ENCODE assay signal across 8 cellular contexts in genomic region chr9:131502781-131503625, GRCh38. TPM values are rescaled to one million over a fixed set of nuclear protein-coding genes. Genes with fewer than 3 reads are reported as not detected.
DNase-seq lines count a peak whose midpoint lies in the region; ATAC-seq and TF ChIP-seq lines count a peak whose summit lies in the region.

Gene POMT1, plus strand, starts transcription at chr9:131502918. Its CDS starts 1,301 bp downstream, at chr9:131504219.

- DNase-seq in A673 (ENCODE audit: low spot score) = peak; percentile 93
- peak; percentile 77 for DNase-seq in NCI-H226
- DNase-seq in activated CD4-positive, alpha-beta T cell treated with anti-CD3 and anti-CD28 coated beads for 24 hours (ENCODE audit: low read depth in 2 of 2) = peak; percentile 78 to 79
- DNase-seq in cerebellum (ENCODE audit: low spot score) = peak; percentile 92
- peak; percentile 21 for DNase-seq in kidney epithelial cell (ENCODE audit: low read depth)
- DNase-seq in stimulated activated CD4-positive, alpha-beta T cell treated with anti-CD3 and anti-CD28 coated beads, Interleukin-15, amount 100 ng/mL, for 24 hours = peak; percentile 92

- H3K27me3 ChIP-seq in A673 (replicated peaks; ENCODE audit: insufficient read depth, low read depth, low read length, poor library complexity) = no peaks in the 10 kb centered on the region
- no peaks in the 10 kb centered on the region for H3K27me3 ChIP-seq in kidney epithelial cell (ENCODE audit: control insufficient read depth, insufficient read depth, low read length)

- CTCF ChIA-PET in A673 (lab: Charles Lee) = no interaction called here

- intact Hi-C loops in A673 (cut with micrococcal nuclease; ENCODE audit: unreplicated experiment) = loop anchor here (10.0 kb wide), 1 partner anchor 242 kb away; the partner anchor contains the start of gene RAPGEF1

- H3K27ac ChIP-seq in A673 (ENCODE audit: low read depth, low read length, poor library complexity, severe bottlenecking) = peak within 1 kb of the TSS; percentile 86

- peak within 1 kb of the TSS; percentile 96 for H3K4me3 ChIP-seq in A673 (ENCODE audit: low read depth, low read length, poor library complexity, severe bottlenecking)
- peak within 1 kb of the TSS; percentile 85 for H3K4me3 ChIP-seq in kidney epithelial cell (ENCODE audit: low read depth, low read length)

- BruUV-seq in A673 (replicated peaks; lab: Mats Ljungman, UMichigan) = no TSS peak

- no peak for TF ChIP-seq CTCF in A673 (conservative IDR thresholded peaks at IDR 0.05; ENCODE audit: low read depth, low read length)
- no peak for TF ChIP-seq CTCF in kidney epithelial cell (IDR thresholded peaks at IDR 0.05; ENCODE audit: insufficient read depth, low read length, poor library complexity, severe bottlenecking)

- peak; percentile 82 for ATAC-seq in GM18868 (IDR thresholded peaks at IDR 0.05; ENCODE audit: unreplicated experiment)
- ATAC-seq in HG03175 (IDR thresholded peaks at IDR 0.05; ENCODE audit: unreplicated experiment) = peak; percentile 81

- H3K4me1 ChIP-seq in A673 (ENCODE audit: insufficient read depth, low read length, poor library complexity, severe bottlenecking) = peaks cover 5% of the 10 kb centered on the region

- POLR2A ChIA-PET in A673 (lab: Charles Lee; ENCODE audit: low non-redundant PET) = no interaction called here

- no peaks in the 10 kb centered on the region for H3K9me3 ChIP-seq in A673 (ENCODE audit: low read depth, low read length, poor library complexity, severe bottlenecking)

- peaks cover 23% of the 10 kb centered on the region for H3K36me3 ChIP-seq in A673 (ENCODE audit: insufficient read depth, low read length, poor library complexity, severe bottlenecking)
- no peaks in the 10 kb centered on the region for H3K36me3 ChIP-seq in kidney epithelial cell (ENCODE audit: control insufficient read depth, insufficient read depth, low read length)

RNA-seq across cellular contexts. Expression of gene POMT1, which starts in this region (rescaled TPM):
- total RNA-seq in A673 (2021) (39.6 and 41.7 TPM in 2 replicates), cerebellum (51.0 TPM), kidney epithelial cell (27.9 and 29.3 TPM in 2 replicates)

Comparison
In these comparisons a context has a peak if more than half of its experiments do, and no peak if none do; other contexts are left out.
1. Peak in every context shown above with its lines: DNase-seq, ATAC-seq, H3K4me3 ChIP-seq and H3K27ac ChIP-seq.
2. DNase-seq: peak in every context shown above with its lines; median percentile 93 in A673; 92 in cerebellum; 92 in stimulated activated CD4-positive, alpha-beta T cell treated with anti-CD3 and anti-CD28 coated beads, Interleukin-15, amount 100 ng/mL, for 24 hours; 78 in activated CD4-positive, alpha-beta T cell treated with anti-CD3 and anti-CD28 coated beads for 24 hours; 77 in NCI-H226; 21 in kidney epithelial cell.